In genomic region chr12:6745751-6746525, GRCh38 we compare ENCODE assay signal across 10 cellular contexts. TPM values are rescaled to one million over a fixed set of nuclear protein-coding genes. Genes with fewer than 3 reads are reported as not detected.
DNase-seq lines count a peak whose midpoint lies in the region; ATAC-seq lines count a peak whose summit lies in the region.
"Had no signal": no experiment of that assay in that cellular context is flagged by ENCODE, and none has a peak within 500 bp of the region (broad histone marks: within the 10 kb centered on the region; RNA-seq: fewer than 3 reads in every experiment).

No MANE protein-coding gene starts in this region.

- peaks cover 4% of the 10 kb centered on the region for H3K4me1 ChIP-seq in stomach smooth muscle (ENCODE audit: control insufficient read depth, insufficient read depth, low read length)
- H3K4me1 ChIP-seq: SJSA1 had no signal

- peaks cover 41 to 43% of the 10 kb centered on the region in 2 donors for H3K36me3 ChIP-seq in stomach smooth muscle (ENCODE audit: control insufficient read depth in 2 of 2, insufficient read depth in 2 of 2, low read length in 2 of 2)

- intact Hi-C loops in left cardiac atrium (cut with DNase I): no loop called here

- no peaks in the 10 kb centered on the region for H3K9me3 ChIP-seq in stomach smooth muscle (ENCODE audit: control insufficient read depth in 2 of 2, low read length in 2 of 2)
- H3K9me3 ChIP-seq: SJSA1 had no signal

- DNase-seq in activated CD4-positive, alpha-beta T cell treated with anti-CD3 and anti-CD28 coated beads for 48 hours: peak; percentile 24
- no peak for DNase-seq in activated CD4-positive, alpha-beta T cell treated with anti-CD3 and anti-CD28 coated beads, Interleukin-2, amount 50 U/mL, for 4 hours
- DNase-seq in T-cell (peak in 17 of 34 experiments; percentile 13 to 57 (median 30)), left cardiac atrium (no peak), NCI-H510A treated with DMSO at 0.1 percent for 48 hours (lab: John Stamatoyannopoulos, UW) (no peak), epidermal melanocyte (ENCODE audit: insufficient read length, low spot score) (no peak)
- no peak for DNase-seq in stimulated activated CD4-positive, alpha-beta T cell treated with anti-CD3 and anti-CD28 coated beads, Interleukin-2, amount 100 ng/mL, for 48 hours

- peak overlapping the region; percentile 90 to 92 for H3K27ac Mint-ChIP-seq in T-cell

- H3K9me3 Mint-ChIP-seq in T-cell: no peaks in the 10 kb centered on the region

- H3K9ac ChIP-seq in stomach smooth muscle (ENCODE audit: low read length in 2 of 2): peak overlapping the region in 1 of 2 donors; percentile 13

- peaks cover 15 to 18% (median 16%) of the 10 kb centered on the region in 3 donors for H3K4me1 Mint-ChIP-seq in T-cell

- H3K27ac ChIP-seq in stomach smooth muscle (ENCODE audit: low read length): peak overlapping the region; percentile 37
- H3K27ac ChIP-seq: SJSA1 had no signal

- CTCF ChIA-PET in T-cell (lab: Charles Lee): interaction anchor here in 1 of 2 donors (0.5 kb wide), 1 partner anchor 60 kb away, joined by 3 read pairs; no protein-coding TSS in a partner anchor

- POLR2A ChIA-PET in T-cell (lab: Charles Lee): interaction anchor here in 1 of 2 donors (0.6 kb wide), 1 partner anchor 75 kb away, joined by 3 read pairs; no protein-coding TSS in a partner anchor

- no peak overlapping the region for H3K4me3 Mint-ChIP-seq in T-cell

- no peak overlapping the region for H3K4me3 ChIP-seq in stomach smooth muscle (ENCODE audit: low read length in 2 of 2)
- H3K4me3 ChIP-seq: SJSA1 had no signal

- ATAC-seq in T-cell (replicated peaks in 1 of 4) (peak; percentile 83 to 95 (median 92)), left cardiac atrium (peak; percentile 34 to 38)

- H3K36me3 Mint-ChIP-seq in T-cell: peaks cover 23% of the 10 kb centered on the region

- no peaks in the 10 kb centered on the region for H3K27me3 Mint-ChIP-seq in T-cell

- no peaks in the 10 kb centered on the region for H3K27me3 ChIP-seq in stomach smooth muscle (ENCODE audit: control insufficient read depth in 1 of 2, insufficient read depth in 2 of 2, low read length in 2 of 2)
- H3K27me3 ChIP-seq: SJSA1 had no signal

RNA-seq across cellular contexts. Expression of gene MLF2, which starts 7.0 kb away (rescaled TPM):
- total RNA-seq in T-cell (100 to 1,000 TPM in 1 of 5 donors, 10 to 100 TPM in 4; 83.3 to 125 (median 88.4) TPM), left cardiac atrium (100 to 1,000 TPM; 118 to 149 TPM)

RNA-seq across cellular contexts. Expression of gene PTMS, which starts 20.2 kb away (rescaled TPM):
- total RNA-seq in T-cell: 10 to 100 TPM in 3 of 5 donors, 1 to 10 TPM in 2; 6.5 to 15.9 (median 10.6) TPM
- 100 to 1,000 TPM; 164 to 189 TPM for total RNA-seq in left cardiac atrium

RNA-seq across cellular contexts. Expression of gene COPS7A, which starts 22.1 kb away (rescaled TPM):
- total RNA-seq in T-cell (10 to 100 TPM; 18.5 to 33.1 (median 31.8) TPM), left cardiac atrium (10 to 100 TPM; 61.3 to 71.2 TPM)

RNA-seq across cellular contexts. Expression of gene LAG3, which starts 26.4 kb away (rescaled TPM):
- 10 to 100 TPM in 1 of 5 donors, 1 to 10 TPM in 4; 3.7 to 10.6 (median 7.3) TPM for total RNA-seq in T-cell
- total RNA-seq in left cardiac atrium: under 1 TPM; 0.62 to 0.97 TPM

RNA-seq across cellular contexts. Expression of gene CD4, which starts 43.4 kb away (rescaled TPM):
- total RNA-seq in T-cell (100 to 1,000 TPM; 126 to 205 (median 154) TPM), left cardiac atrium (10 to 100 TPM; 11.6 to 24.2 TPM)
- total RNA-seq: pulmonary artery endothelial cell, SJSA1 had no signal

Comparison
In these comparisons a context has a peak if more than half of its experiments do, and no peak if none do; other contexts are left out.
1. RNA of gene PTMS, which starts 20.2 kb away (total RNA-seq): 164 to 189 TPM in left cardiac atrium; 6.5 to 15.9 TPM in T-cell; every median in the first group is over 4 times any median in the second.